In the genomic region with DNA sequence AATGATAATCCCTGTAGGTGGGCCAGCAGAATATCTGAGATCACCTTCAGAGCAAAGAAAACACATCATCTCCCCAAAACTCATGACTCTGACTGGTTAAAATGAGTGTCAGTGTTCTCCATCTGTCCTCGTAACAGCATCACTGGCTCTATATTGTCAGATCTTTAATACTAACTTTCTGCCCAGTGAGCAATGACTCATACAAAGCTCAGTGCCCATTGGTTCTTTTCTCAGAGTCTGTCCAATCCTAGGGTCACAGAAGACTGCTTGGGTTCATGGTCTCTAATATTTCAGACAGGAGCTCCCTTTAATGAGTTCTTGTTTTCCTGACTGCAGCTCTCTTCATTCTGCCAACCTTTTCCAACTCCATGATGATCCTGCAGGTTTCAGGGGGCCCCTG, we compare ENCODE assay signal across 8 cellular contexts. TPM values are rescaled to one million over a fixed set of nuclear protein-coding genes. Genes with fewer than 3 reads are reported as not detected.
DNase-seq lines count a peak whose midpoint lies in the region; ATAC-seq, FAIRE-seq and TF ChIP-seq lines count a peak whose summit lies in the region.

No MANE protein-coding gene starts in this region.

- H3K4me1 ChIP-seq in OCI-LY7 (ENCODE audit: insufficient read depth, low read length, poor library complexity, severe bottlenecking): peaks cover 24% of the 10 kb centered on the region
- H3K4me1 ChIP-seq in pancreas: no peaks in the 10 kb centered on the region

- H3K27me3 ChIP-seq in CD4-positive, alpha-beta T cell (ENCODE audit: control insufficient read depth, insufficient read depth, low read length): peaks cover 43% of the 10 kb centered on the region
- H3K27me3 ChIP-seq in pancreas: peaks cover 0 to 2% (median 0%) of the 10 kb centered on the region in 4 donors

- H3K4me3 Mint-ChIP-seq in CD4-positive, alpha-beta T cell: no peak overlapping the region

- H3K79me2 ChIP-seq in OCI-LY7 (ENCODE audit: insufficient read depth, low read depth, low read length): no peaks in the 10 kb centered on the region

- 33 to 37% methylated on average over 1 of the region's 1 CpG for WGBS in pancreas, 2 donors

- H3K36me3 ChIP-seq in OCI-LY7 (ENCODE audit: insufficient read depth, low read length) (no peaks in the 10 kb centered on the region), pancreas (no peaks in the 10 kb centered on the region)

- intact Hi-C loops in CD4-positive, alpha-beta T cell (cut with DNase I, micrococcal nuclease): no loop called here
- intact Hi-C loops in OCI-LY7 (cut with micrococcal nuclease; ENCODE audit: unreplicated experiment): no loop called here
- intact Hi-C loops in pancreas (cut with DNase I): no loop called here

- H3K27ac Mint-ChIP-seq in CD4-positive, alpha-beta T cell: no peak overlapping the region

- TF ChIP-seq CTCF in CD4-positive, alpha-beta T cell (IDR thresholded peaks at IDR 0.05): no peak
- no peak for TF ChIP-seq CTCF in OCI-LY7 (conservative IDR thresholded peaks at IDR 0.05; ENCODE audit: low read length)
- no peak for TF ChIP-seq CTCF in pancreas (IDR thresholded peaks at IDR 0.05)

- no peak for DNase-seq in CD4-positive, alpha-beta T cell
- DNase-seq in OCI-LY7 (ENCODE audit: low spot score) (peak; percentile 74), pancreas (no peak), NCI-H1436 treated with DMSO at 0.1 percent for 48 hours (lab: John Stamatoyannopoulos, UW) (no peak)

- CTCF ChIA-PET in CD4-positive, alpha-beta T cell (lab: Charles Lee): no interaction called here
- CTCF ChIA-PET in OCI-LY7 (lab: Charles Lee; ENCODE audit: unreplicated experiment): interaction anchor here (0.6 kb wide), 1 partner anchor 144 kb away, joined by 3 read pairs; no protein-coding TSS in a partner anchor

- peak; percentile 98 for ATAC-seq in CD4-positive, alpha-beta T cell (ENCODE audit: poor library complexity)
- peak; percentile 87 for ATAC-seq in GM18867 (IDR thresholded peaks at IDR 0.05; ENCODE audit: unreplicated experiment)
- peak; percentile 69 for ATAC-seq in HG03039 (IDR thresholded peaks at IDR 0.05; ENCODE audit: unreplicated experiment)
- ATAC-seq in esophagus mucosa: peak; percentile 87
- peak; percentile 75 to 96 (median 94) for ATAC-seq in pancreas
- ATAC-seq in HG03457 (IDR thresholded peaks at IDR 0.05; ENCODE audit: unreplicated experiment): no peak

- H4K20me1 ChIP-seq in OCI-LY7 (ENCODE audit: insufficient read depth, low read length): no peaks in the 10 kb centered on the region

- peaks cover 6% of the 10 kb centered on the region for H3K4me1 Mint-ChIP-seq in CD4-positive, alpha-beta T cell (ENCODE audit: low read depth)

- no peaks in the 10 kb centered on the region for H3K9me3 Mint-ChIP-seq in CD4-positive, alpha-beta T cell

- FAIRE-seq in pancreas (lab: Jason Lieb, UNC): peak; percentile 49

- H3K36me3 Mint-ChIP-seq in CD4-positive, alpha-beta T cell (ENCODE audit: low read depth): no peaks in the 10 kb centered on the region

- H3K9me2 ChIP-seq in OCI-LY7 (ENCODE audit: insufficient read depth, low read length): no peaks in the 10 kb centered on the region

- no peak overlapping the region for H3K4me2 ChIP-seq in OCI-LY7 (ENCODE audit: low read length)

- H3K9me3 ChIP-seq in CD4-positive, alpha-beta T cell (ENCODE audit: control insufficient read depth, low read length): no peaks in the 10 kb centered on the region
- H3K9me3 ChIP-seq in OCI-LY7 (ENCODE audit: low read length): no peaks in the 10 kb centered on the region
- H3K9me3 ChIP-seq in pancreas: no peaks in the 10 kb centered on the region

- no TSS peak for BruUV-seq in OCI-LY7 (replicated peaks; lab: Mats Ljungman, UMichigan)

- H3K27me3 Mint-ChIP-seq in CD4-positive, alpha-beta T cell: peaks cover 94% of the 10 kb centered on the region

- H3K27ac ChIP-seq in CD4-positive, alpha-beta T cell (ENCODE audit: low read depth, low read length): no peak overlapping the region
- no peak overlapping the region for H3K27ac ChIP-seq in OCI-LY7 (ENCODE audit: low read depth, low read length, poor library complexity, severe bottlenecking)
- no peak overlapping the region for H3K27ac ChIP-seq in pancreas

- POLR2A ChIA-PET in CD4-positive, alpha-beta T cell (lab: Charles Lee): interaction anchor here (0.6 kb wide), 1 partner anchor 137 kb away, joined by 3 read pairs; no protein-coding TSS in a partner anchor
- POLR2A ChIA-PET in OCI-LY7 (lab: Charles Lee): interaction anchor here (1.3 kb wide), 1 partner anchor 36 kb away, joined by 5 read pairs; a partner anchor contains a TSS

- H3K4me3 ChIP-seq in OCI-LY7 (ENCODE audit: low read depth, low read length, poor library complexity, severe bottlenecking) (no peak overlapping the region), pancreas (no peak overlapping the region)

- H2AFZ ChIP-seq in OCI-LY7 (ENCODE audit: low read length): no peak overlapping the region; the same call in 1 of the 2 replicates

RNA-seq across cellular contexts. Expression of a gene that starts 36.4 kb away (rescaled TPM):
- total RNA-seq in CD4-positive, alpha-beta T cell: 10 to 100 TPM; 29.0 to 31.7 TPM
- 117 and 139 TPM in 2 replicates for total RNA-seq in OCI-LY7 (2014; rRNA removed; shearing (Covaris generic))
- total RNA-seq in OCI-LY7 (2022) (74.5 and 78.5 TPM in 2 replicates), esophagus mucosa (10.5 TPM), pancreas (100 to 1,000 TPM in 1 of 6 donors, 10 to 100 TPM in 5; 11.8 to 156 (median 23.3) TPM)
- polyA plus RNA-seq in pancreas: 10 to 100 TPM; 16.7 to 20.8 TPM

RNA-seq across cellular contexts. Expression of a gene that starts 38.7 kb away (rescaled TPM):
- 10 to 100 TPM; 19.4 to 19.9 TPM for total RNA-seq in CD4-positive, alpha-beta T cell
- total RNA-seq in OCI-LY7 (2014; rRNA removed; shearing (Covaris generic)): 306 and 388 TPM in 2 replicates
- total RNA-seq in OCI-LY7 (2022): 253 and 256 TPM in 2 replicates
- 12.7 TPM for total RNA-seq in esophagus mucosa
- 100 to 1,000 TPM in 1 of 6 donors, 10 to 100 TPM in 2, 1 to 10 TPM in 3; 8.7 to 162 (median 13.5) TPM for total RNA-seq in pancreas
- polyA plus RNA-seq in pancreas: 1 to 10 TPM; 5.5 to 9.1 TPM
